ENCODE assay signal across 3 cellular contexts in the genomic region with DNA sequence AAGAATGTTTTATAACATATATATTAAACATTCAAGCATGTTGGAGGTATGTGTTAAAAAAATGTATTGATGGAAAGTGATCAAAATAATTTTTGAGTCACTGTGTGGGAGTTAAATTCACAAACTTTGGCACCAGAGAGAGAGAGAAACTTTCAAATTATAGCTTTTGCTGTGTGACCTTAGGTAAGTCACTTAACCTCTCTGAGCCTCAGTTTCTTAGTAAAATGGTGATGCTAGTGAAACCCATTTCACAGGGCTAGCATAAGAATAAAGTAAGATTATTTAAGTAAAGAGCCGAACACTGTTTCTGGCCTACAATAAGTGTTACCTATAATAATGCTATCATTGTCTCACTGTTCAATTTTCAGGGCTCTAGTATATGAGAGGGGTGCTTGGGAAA.
A peak's percentile ranks its signal among the peaks of the same experiment; 100 is the strongest.
TF ChIP-seq lines count a peak whose summit lies in the region.

No MANE protein-coding gene starts in this region.

TF ChIP-seq in A549, 52 proteins besides CTCF, POLR2A, EP300 and RAD21:
- peak; percentile 55 for TF ChIP-seq ZFP36 (IDR thresholded peaks at IDR 0.05; ENCODE audit: borderline replicate concordance, partially characterized antibody)
- TF ChIP-seq, protein P1, sequence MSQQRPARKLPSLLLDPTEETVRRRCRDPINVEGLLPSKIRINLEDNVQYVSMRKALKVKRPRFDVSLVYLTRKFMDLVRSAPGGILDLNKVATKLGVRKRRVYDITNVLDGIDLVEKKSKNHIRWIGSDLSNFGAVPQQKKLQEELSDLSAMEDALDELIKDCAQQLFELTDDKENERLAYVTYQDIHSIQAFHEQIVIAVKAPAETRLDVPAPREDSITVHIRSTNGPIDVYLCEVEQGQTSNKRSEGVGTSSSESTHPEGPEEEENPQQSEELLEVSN (IDR thresholded peaks at IDR 0.05; ENCODE audit: borderline replicate concordance, low read depth) = no peak
- TF ChIP-seq KDM5A (IDR thresholded peaks at IDR 0.05) = no peak
- TF ChIP-seq RFX5 (IDR thresholded peaks at IDR 0.05) = no peak
- no peak for TF ChIP-seq FOSL2 (IDR thresholded peaks at IDR 0.05)
- TF ChIP-seq FOSL2 (CRISPR knock-in tag; IDR thresholded peaks at IDR 0.05) = no peak
- TF ChIP-seq SREBF2 (IDR thresholded peaks at IDR 0.05) = no peak
- TF ChIP-seq, protein P2, sequence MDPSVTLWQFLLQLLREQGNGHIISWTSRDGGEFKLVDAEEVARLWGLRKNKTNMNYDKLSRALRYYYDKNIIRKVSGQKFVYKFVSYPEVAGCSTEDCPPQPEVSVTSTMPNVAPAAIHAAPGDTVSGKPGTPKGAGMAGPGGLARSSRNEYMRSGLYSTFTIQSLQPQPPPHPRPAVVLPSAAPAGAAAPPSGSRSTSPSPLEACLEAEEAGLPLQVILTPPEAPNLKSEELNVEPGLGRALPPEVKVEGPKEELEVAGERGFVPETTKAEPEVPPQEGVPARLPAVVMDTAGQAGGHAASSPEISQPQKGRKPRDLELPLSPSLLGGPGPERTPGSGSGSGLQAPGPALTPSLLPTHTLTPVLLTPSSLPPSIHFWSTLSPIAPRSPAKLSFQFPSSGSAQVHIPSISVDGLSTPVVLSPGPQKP (IDR thresholded peaks at IDR 0.05; ENCODE audit: low read depth, low read length) = no peak
- TF ChIP-seq, protein P3, sequence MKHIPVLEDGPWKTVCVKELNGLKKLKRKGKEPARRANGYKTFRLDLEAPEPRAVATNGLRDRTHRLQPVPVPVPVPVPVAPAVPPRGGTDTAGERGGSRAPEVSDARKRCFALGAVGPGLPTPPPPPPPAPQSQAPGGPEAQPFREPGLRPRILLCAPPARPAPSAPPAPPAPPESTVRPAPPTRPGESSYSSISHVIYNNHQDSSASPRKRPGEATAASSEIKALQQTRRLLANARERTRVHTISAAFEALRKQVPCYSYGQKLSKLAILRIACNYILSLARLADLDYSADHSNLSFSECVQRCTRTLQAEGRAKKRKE (CRISPR knock-in tag; IDR thresholded peaks at IDR 0.05; ENCODE audit: low read depth) = no peak

TF ChIP-seq in HCT116, 20 proteins besides CTCF, POLR2A, EP300 and RAD21:
- TF ChIP-seq POLR2AphosphoS5 (IDR thresholded peaks at IDR 0.05; ENCODE audit: low read depth, low read length) (no peak), SP1 (IDR thresholded peaks at IDR 0.05; ENCODE audit: low read depth) (no peak), FOSL1 (IDR thresholded peaks at IDR 0.05; ENCODE audit: low read depth) (no peak), CBX3 (IDR thresholded peaks at IDR 0.05; ENCODE audit: low read depth) (no peak), ZNF274 (IDR thresholded peaks at IDR 0.05; ENCODE audit: low read depth, low read length) (no peak)
- TF ChIP-seq, protein P4, sequence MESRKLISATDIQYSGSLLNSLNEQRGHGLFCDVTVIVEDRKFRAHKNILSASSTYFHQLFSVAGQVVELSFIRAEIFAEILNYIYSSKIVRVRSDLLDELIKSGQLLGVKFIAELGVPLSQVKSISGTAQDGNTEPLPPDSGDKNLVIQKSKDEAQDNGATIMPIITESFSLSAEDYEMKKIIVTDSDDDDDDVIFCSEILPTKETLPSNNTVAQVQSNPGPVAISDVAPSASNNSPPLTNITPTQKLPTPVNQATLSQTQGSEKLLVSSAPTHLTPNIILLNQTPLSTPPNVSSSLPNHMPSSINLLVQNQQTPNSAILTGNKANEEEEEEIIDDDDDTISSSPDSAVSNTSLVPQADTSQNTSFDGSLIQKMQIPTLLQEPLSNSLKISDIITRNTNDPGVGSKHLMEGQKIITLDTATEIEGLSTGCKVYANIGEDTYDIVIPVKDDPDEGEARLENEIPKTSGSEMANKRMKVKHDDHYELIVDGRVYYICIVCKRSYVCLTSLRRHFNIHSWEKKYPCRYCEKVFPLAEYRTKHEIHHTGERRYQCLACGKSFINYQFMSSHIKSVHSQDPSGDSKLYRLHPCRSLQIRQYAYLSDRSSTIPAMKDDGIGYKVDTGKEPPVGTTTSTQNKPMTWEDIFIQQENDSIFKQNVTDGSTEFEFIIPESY (IDR thresholded peaks at IDR 0.05; ENCODE audit: extremely low read depth, insufficient replicate concordance, low read length) = no peak
- TF ChIP-seq, protein P5, sequence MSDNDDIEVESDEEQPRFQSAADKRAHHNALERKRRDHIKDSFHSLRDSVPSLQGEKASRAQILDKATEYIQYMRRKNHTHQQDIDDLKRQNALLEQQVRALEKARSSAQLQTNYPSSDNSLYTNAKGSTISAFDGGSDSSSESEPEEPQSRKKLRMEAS (IDR thresholded peaks at IDR 0.05) = 0 out of 2 replicates have a peak, but pooled peaks have one; percentile 17
TF ChIP-seq in HCT116: peak in this region for 1.

TF ChIP-seq in H1, 55 proteins besides CTCF, POLR2A, EP300 and RAD21:
- TF ChIP-seq TEAD4 (IDR thresholded peaks at IDR 0.05; ENCODE audit: low read depth, low read length) (no peak), SP4 (IDR thresholded peaks at IDR 0.05; ENCODE audit: low read length) (no peak), KDM1A (IDR thresholded peaks at IDR 0.05; ENCODE audit: borderline replicate concordance, low read length) (peak; percentile 86)
